In the genomic region with DNA sequence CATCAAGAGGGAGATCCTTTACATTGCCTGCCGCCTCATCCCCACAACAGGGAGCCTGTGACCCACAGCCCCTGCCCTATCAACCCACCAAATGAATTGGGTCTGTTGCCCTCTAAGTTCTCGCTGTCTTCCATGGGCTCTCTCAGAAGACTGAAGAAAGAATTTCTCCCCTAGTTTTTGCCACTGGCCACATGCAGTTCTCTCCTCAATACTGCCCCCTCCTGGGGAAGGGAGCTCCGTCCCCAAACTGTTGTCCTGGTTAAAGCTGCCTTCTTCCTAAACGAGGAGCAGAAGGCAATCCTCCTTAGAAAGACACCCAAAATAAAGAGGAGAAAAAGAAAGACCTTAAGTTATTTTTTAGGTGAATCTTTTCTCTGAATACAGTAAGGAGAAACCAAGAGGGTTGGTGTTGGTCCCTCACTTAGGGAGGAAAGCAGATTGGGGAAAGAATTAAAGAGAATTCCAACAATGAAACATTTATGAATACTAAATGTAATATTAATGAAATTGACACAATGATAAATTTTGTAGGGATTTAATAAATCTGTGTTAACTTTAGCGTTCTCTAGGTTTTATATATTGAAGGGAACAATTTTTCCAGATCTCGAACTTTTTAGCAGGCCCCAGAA, we compare ENCODE assay signal across 9 cellular contexts. TPM values are rescaled to one million over a fixed set of nuclear protein-coding genes. Genes with fewer than 3 reads are reported as not detected.
DNase-seq lines count a peak whose midpoint lies in the region; ATAC-seq, FAIRE-seq and TF ChIP-seq lines count a peak whose summit lies in the region.
"Had no signal": no experiment of that assay in that cellular context is flagged by ENCODE, and none has a peak within 500 bp of the region (broad histone marks: within the 10 kb centered on the region; RNA-seq: fewer than 3 reads in every experiment).

No MANE protein-coding gene starts in this region.

- no peak for FAIRE-seq in small intestine (lab: Jason Lieb, UNC)
- FAIRE-seq: islet of Langerhans had no signal

- H3K4me3 ChIP-seq in AG09309 (ENCODE audit: control insufficient read depth, low read depth, low read length) (no peak overlapping the region), small intestine (ENCODE audit: low read depth in 1 of 2, low read length in 2 of 2) (no peak overlapping the region)

- 37 to 41% (median 37%) methylated on average over 6 of the region's 6 CpGs for WGBS in small intestine, 3 donors

- DNase-seq in AG09309 (ENCODE audit: low read depth) (no peak), NOMO-1 (lab: John Stamatoyannopoulos, UW; ENCODE audit: unreplicated experiment in 2 of 2) (peak; percentile 29 to 52), glomerular visceral epithelial cell (ENCODE audit: extremely low spot score) (peak; percentile 48), small intestine (peak; percentile 67)
- DNase-seq in activated T-cell treated with anti-CD3 and anti-CD28 coated beads, Interleukin-2, amount 50 U/mL, for 4 hours, result peak; percentile 27

- H3K4me1 ChIP-seq in small intestine (ENCODE audit: control insufficient read depth in 2 of 2, insufficient read depth in 1 of 2, low read depth in 1 of 2, low read length in 1 of 2), result no peaks in the 10 kb centered on the region

- H3K36me3 ChIP-seq in small intestine (ENCODE audit: control insufficient read depth in 2 of 2, insufficient read depth in 2 of 2, low read length in 2 of 2), result no peaks in the 10 kb centered on the region

- no peaks in the 10 kb centered on the region for H3K9me3 Mint-ChIP-seq in activated T-cell treated with anti-CD3 and anti-CD28 coated beads, Interleukin-2, amount 50 U/mL, for 4 hours

- no peaks in the 10 kb centered on the region for H3K9me3 ChIP-seq in small intestine (ENCODE audit: control insufficient read depth, low read depth)

- peaks cover 29% of the 10 kb centered on the region for H3K27me3 Mint-ChIP-seq in activated T-cell treated with anti-CD3 and anti-CD28 coated beads, Interleukin-2, amount 50 U/mL, for 4 hours (ENCODE audit: low read depth)

- H3K4me1 Mint-ChIP-seq in activated T-cell treated with anti-CD3 and anti-CD28 coated beads, Interleukin-2, amount 50 U/mL, for 4 hours (ENCODE audit: low read depth), result peaks cover 1% of the 10 kb centered on the region

- H3K27me3 ChIP-seq in small intestine (ENCODE audit: control insufficient read depth in 2 of 2, insufficient read depth in 2 of 2, low read length in 2 of 2), result no peaks in the 10 kb centered on the region

- H3K27ac ChIP-seq in small intestine (ENCODE audit: low read depth in 1 of 2, low read length in 1 of 2), result no peak overlapping the region

- H3K4me3 Mint-ChIP-seq in activated T-cell treated with anti-CD3 and anti-CD28 coated beads, Interleukin-2, amount 50 U/mL, for 4 hours, result no peak overlapping the region

- no peaks in the 10 kb centered on the region for H3K36me3 Mint-ChIP-seq in activated T-cell treated with anti-CD3 and anti-CD28 coated beads, Interleukin-2, amount 50 U/mL, for 4 hours (ENCODE audit: insufficient read depth)

- peak; percentile 62 for ATAC-seq in HG02981 (IDR thresholded peaks at IDR 0.05; ENCODE audit: unreplicated experiment)
- ATAC-seq in activated T-cell treated with anti-CD3 and anti-CD28 coated beads, Interleukin-2, amount 50 U/mL, for 4 hours, result peak; percentile 28 to 48
- ATAC-seq in GM21619 (IDR thresholded peaks at IDR 0.05; ENCODE audit: unreplicated experiment), result no peak

- TF ChIP-seq CTCF in AG09309 (IDR thresholded peaks at IDR 0.05; ENCODE audit: control insufficient read depth, insufficient read depth, low read depth, low read length, missing control alignments) (peak; percentile 84), GM12873 (IDR thresholded peaks at IDR 0.05; ENCODE audit: insufficient read depth, low read depth, low read length, missing control alignments) (peak; percentile 86)

RNA-seq across cellular contexts. Expression of a gene that starts 31.1 kb away (rescaled TPM):
- under 1 TPM; 0.14 to 0.30 (median 0.18) TPM for total RNA-seq in activated T-cell treated with anti-CD3 and anti-CD28 coated beads, Interleukin-2, amount 50 U/mL, for 4 hours
- polyA plus RNA-seq in small intestine, result 1 to 10 TPM; 1.5 to 2.2 (median 1.8) TPM
